9 cellular contexts compared by ENCODE assay signal in the genomic region with DNA sequence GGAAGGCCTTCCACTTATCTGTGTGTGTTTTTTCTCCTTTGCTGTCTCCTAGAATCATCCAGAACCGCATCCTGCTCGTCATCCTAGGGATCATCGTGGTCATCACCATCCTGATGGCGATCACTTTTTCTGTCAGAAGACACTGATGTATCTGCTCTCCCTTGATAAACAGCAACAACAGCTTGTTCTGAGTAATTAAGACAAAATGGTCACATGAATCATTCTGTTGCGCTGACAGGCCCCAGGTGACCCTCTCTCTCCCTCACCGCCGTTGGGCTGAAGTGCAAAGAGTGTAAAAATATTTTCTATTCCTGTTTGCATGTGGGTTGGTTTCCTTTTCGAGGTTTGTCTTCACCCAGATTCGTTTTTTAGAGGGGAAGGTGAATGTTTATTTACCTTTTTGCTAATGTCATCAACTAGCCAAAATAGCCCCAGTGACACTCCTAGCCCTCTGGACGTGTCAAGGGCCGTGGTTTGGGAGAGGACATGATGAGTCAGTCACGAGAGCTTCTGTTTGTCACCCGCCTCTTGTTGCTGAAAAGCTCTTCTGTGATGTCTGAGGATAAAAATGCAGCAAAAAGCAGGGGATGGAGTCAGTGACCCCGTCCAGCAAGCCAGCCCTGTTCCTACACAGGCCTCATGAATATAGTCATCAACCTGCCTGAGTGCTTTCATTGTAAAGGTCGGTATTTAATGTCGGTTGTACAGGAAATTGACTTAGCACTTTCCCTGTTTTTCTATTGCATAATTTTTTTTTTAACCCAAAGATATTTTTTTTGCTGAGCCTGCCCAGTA.
DNase-seq lines count a peak whose midpoint lies in the region; ATAC-seq and TF ChIP-seq lines count a peak whose summit lies in the region.
"Had no signal": no experiment of that assay in that cellular context is flagged by ENCODE, and none has a peak within 500 bp of the region (broad histone marks: within the 10 kb centered on the region; RNA-seq: fewer than 3 reads in every experiment).

No MANE protein-coding gene starts in this region.

- no peak for TF ChIP-seq CTCF in stomach (IDR thresholded peaks at IDR 0.05)

- no peaks in the 10 kb centered on the region for H3K27me3 ChIP-seq in stomach

- TF ChIP-seq POLR2A in stomach (IDR thresholded peaks at IDR 0.05) = no peak

- H3K4me1 ChIP-seq in stomach = peaks cover 8 to 27% (median 12%) of the 10 kb centered on the region in 4 donors

- H3K27ac ChIP-seq in stomach = peak overlapping the region in 3 of 5 donors; percentile 15 to 45 (median 25)

- no peak for TF ChIP-seq EP300 in stomach (IDR thresholded peaks at IDR 0.05)

- WGBS in stomach, 5 donors = 62 to 72% (median 69%) methylated on average over 16 of the region's 16 CpGs

- peaks cover 0 to 4% (median 0%) of the 10 kb centered on the region in 4 donors for H3K36me3 ChIP-seq in stomach

- ATAC-seq in left ventricle myocardium superior (peak; percentile 39), HG03442 (IDR thresholded peaks at IDR 0.05; ENCODE audit: unreplicated experiment) (no peak), HG03432 (IDR thresholded peaks at IDR 0.05; ENCODE audit: unreplicated experiment) (no peak)

- peak; percentile 23 for DNase-seq in NCI-H82 (lab: John Stamatoyannopoulos, UW)
- no peak for DNase-seq in NCI-H82 treated with DMSO at 0.1 percent for 48 hours (lab: John Stamatoyannopoulos, UW; ENCODE audit: unreplicated experiment)
- peak; percentile 20 for DNase-seq in T1000 (lab: John Stamatoyannopoulos, UW)
- DNase-seq in left ventricle myocardium superior = no peak
- DNase-seq in stomach = no peak
- no peak for DNase-seq in Ammon's horn (ENCODE audit: low spot score)
- DNase-seq: T-helper 9 cell had no signal

- intact Hi-C loops in left ventricle myocardium superior (cut with micrococcal nuclease) (loop anchor here (10.0 kb wide), 1 partner anchor 309 kb away; no protein-coding TSS in a partner anchor), stomach (cut with DNase I; ENCODE audit: low total_unique reads) (no loop called here)

- no peaks in the 10 kb centered on the region for H3K9me3 ChIP-seq in stomach

- H3K4me3 ChIP-seq in stomach = no peak overlapping the region

Comparison
In these comparisons a context has a peak if more than half of its experiments do, and no peak if none do; other contexts are left out.
1. DNase-seq: peak in NCI-H82 (single experiment) and T1000 (single experiment); none in NCI-H82 treated with DMSO at 0.1 percent for 48 hours (single experiment), left ventricle myocardium superior (single experiment), stomach (single experiment) and Ammon's horn (single experiment).